24 cellular contexts compared by ENCODE assay signal in genomic region chr22:18068991-18069390, GRCh38. TPM values are rescaled to one million over a fixed set of nuclear protein-coding genes. Genes with fewer than 3 reads are reported as not detected.
DNase-seq lines count a peak whose midpoint lies in the region; ATAC-seq, FAIRE-seq and TF ChIP-seq lines count a peak whose summit lies in the region.
"Had no signal": no experiment of that assay in that cellular context is flagged by ENCODE, and none has a peak within 500 bp of the region (broad histone marks: within the 10 kb centered on the region; RNA-seq: fewer than 3 reads in every experiment).

No MANE protein-coding gene starts in this region.

- intact Hi-C loops in breast epithelium (cut with DNase I; ENCODE audit: low total_unique reads) (no loop called here), mammary epithelial cell (cut with micrococcal nuclease) (no loop called here), uterus (cut with DNase I; ENCODE audit: low total_unique reads) (no loop called here)
- intact Hi-C loops in CD4-positive, alpha-beta T cell (cut with DNase I, micrococcal nuclease), result no loop called here

- H3K4me1 Mint-ChIP-seq in astrocyte (ENCODE audit: low read depth, unreplicated experiment) (peaks cover 30% of the 10 kb centered on the region), naive B cell (peaks cover 63 to 92% (median 63%) of the 10 kb centered on the region in 3 donors)
- no peaks in the 10 kb centered on the region for H3K4me1 Mint-ChIP-seq in CD4-positive, alpha-beta T cell (ENCODE audit: low read depth)
- H3K4me1 Mint-ChIP-seq: WTC11 had no signal

- peaks cover 0 to 3% of the 10 kb centered on the region in 2 donors for H3K4me1 ChIP-seq in breast epithelium
- H3K4me1 ChIP-seq in mammary epithelial cell (ENCODE audit: insufficient read depth, low read length), result peaks cover 42% of the 10 kb centered on the region
- H3K4me1 ChIP-seq in astrocyte (ENCODE audit: insufficient read depth, low read length), result peaks cover 12% of the 10 kb centered on the region
- H3K4me1 ChIP-seq in uterus, result peaks cover 0 to 6% of the 10 kb centered on the region in 2 donors

- peak overlapping the region; percentile 81 to 94 for H3K27ac ChIP-seq in breast epithelium
- H3K27ac ChIP-seq in mammary epithelial cell (ENCODE audit: insufficient read depth, low read depth, low read length), result no peak overlapping the region
- no peak overlapping the region for H3K27ac ChIP-seq in astrocyte (ENCODE audit: low read depth, low read length)
- peak overlapping the region; percentile 95 to 99 for H3K27ac ChIP-seq in uterus
- H3K27ac ChIP-seq in CD4-positive, alpha-beta T cell (ENCODE audit: low read depth, low read length), result no peak overlapping the region

- H3K4me2 ChIP-seq in mammary epithelial cell (ENCODE audit: insufficient read depth, low read depth, low read length) (no peak overlapping the region), astrocyte (ENCODE audit: low read length) (no peak overlapping the region)
- H3K4me2 ChIP-seq: SK-N-SH had no signal

- DNase-seq in breast epithelium (ENCODE audit: low spot score in 2 of 2) (no peak), mammary epithelial cell (no peak), astrocyte (ENCODE audit: low read depth) (no peak), naive B cell (no peak), uterus (no peak), GDM1 (lab: John Stamatoyannopoulos, UW) (no peak)
- DNase-seq in stimulated activated CD4-positive, alpha-beta T cell treated with anti-CD3 and anti-CD28 coated beads, Interleukin-2, amount 100 ng/mL, for 24 hours, result no peak
- no peak for DNase-seq in CD4-positive, alpha-beta T cell
- DNase-seq: activated CD8-positive, alpha-beta T cell treated with anti-CD3 and anti-CD28 coated beads for 36 hours; activated naive CD4-positive, alpha-beta T cell treated with anti-CD3 and anti-CD28 coated beads for 36 hours; activated T-cell treated with anti-CD3 and anti-CD28 coated beads, Interleukin-2, amount 50 U/mL, for 1 hour; cortex of kidney; DMS53; kidney; NCI-H1436 treated with DMSO at 0.1 percent for 48 hours; NCI-H2227 treated with DMSO at 0.1 percent for 48 hours; NCI-H82; SK-N-SH had no signal

- H3K36me3 Mint-ChIP-seq in astrocyte (ENCODE audit: low read depth, unreplicated experiment), result peaks cover 3% of the 10 kb centered on the region
- no peaks in the 10 kb centered on the region for H3K36me3 Mint-ChIP-seq in naive B cell
- no peaks in the 10 kb centered on the region for H3K36me3 Mint-ChIP-seq in CD4-positive, alpha-beta T cell (ENCODE audit: low read depth)
- H3K36me3 Mint-ChIP-seq: mesothelial cell of epicardium, WTC11 had no signal

- no peaks in the 10 kb centered on the region for H3K9me3 ChIP-seq in breast epithelium
- no peaks in the 10 kb centered on the region for H3K9me3 ChIP-seq in mammary epithelial cell (replicated peaks; ENCODE audit: insufficient read depth, low read length)
- H3K9me3 ChIP-seq in astrocyte (ENCODE audit: insufficient read depth, low read depth, low read length), result no peaks in the 10 kb centered on the region
- no peaks in the 10 kb centered on the region for H3K9me3 ChIP-seq in uterus
- no peaks in the 10 kb centered on the region for H3K9me3 ChIP-seq in CD4-positive, alpha-beta T cell (ENCODE audit: control insufficient read depth, low read length)
- H3K9me3 ChIP-seq: SK-N-SH had no signal

- in situ Hi-C loops in mammary epithelial cell (cut with MboI; ENCODE audit: low sequenced_read_pairs in 2 of 2), result no loop called here

- H3K9me3 Mint-ChIP-seq in astrocyte (ENCODE audit: unreplicated experiment), result no peaks in the 10 kb centered on the region
- no peaks in the 10 kb centered on the region for H3K9me3 Mint-ChIP-seq in naive B cell
- H3K9me3 Mint-ChIP-seq in CD4-positive, alpha-beta T cell, result no peaks in the 10 kb centered on the region
- H3K9me3 Mint-ChIP-seq: activated CD8-positive, alpha-beta T cell treated with anti-CD3 and anti-CD28 coated beads for 36 hours; activated naive CD4-positive, alpha-beta T cell treated with anti-CD3 and anti-CD28 coated beads for 36 hours; mesothelial cell of epicardium; T-helper 2 cell treated with Interferon-gamma antibody and Interleukin-4, amounts not matched to agents 5 μg/mL and 100 μg/mL, for 36 hours; WTC11 had no signal

- dilution Hi-C loops in mammary epithelial cell (cut with HindIII; ENCODE audit: low sequenced_read_pairs), result no loop called here

- ATAC-seq in naive B cell (ENCODE audit: low read depth in 2 of 2), result no peak
- no peak for ATAC-seq in CD4-positive, alpha-beta T cell (ENCODE audit: poor library complexity)
- ATAC-seq: activated CD8-positive, alpha-beta T cell treated with anti-CD3 and anti-CD28 coated beads for 36 hours; HCT116; Panc1 had no signal

- 87% methylated on average over 3 of the region's 3 CpGs for WGBS in mammary epithelial cell (ENCODE audit: low coverage, missing lambda C conversion rate)

- POLR2A ChIA-PET in CD4-positive, alpha-beta T cell (lab: Charles Lee), result no interaction called here

- peak overlapping the region; percentile 28 for H3K4me3 Mint-ChIP-seq in astrocyte (ENCODE audit: unreplicated experiment)
- peak overlapping the region in 1 of 8 donors; percentile 11 for H3K4me3 Mint-ChIP-seq in naive B cell
- H3K4me3 Mint-ChIP-seq in CD4-positive, alpha-beta T cell, result no peak overlapping the region
- H3K4me3 Mint-ChIP-seq: activated CD8-positive, alpha-beta T cell treated with anti-CD3 and anti-CD28 coated beads for 36 hours; activated naive CD4-positive, alpha-beta T cell treated with anti-CD3 and anti-CD28 coated beads for 36 hours; mesothelial cell of epicardium; T-helper 2 cell treated with Interferon-gamma antibody and Interleukin-4, amounts not matched to agents 5 μg/mL and 100 μg/mL, for 36 hours; WTC11 had no signal

- no peak overlapping the region for H2AFZ ChIP-seq in mammary epithelial cell (ENCODE audit: low read depth, low read length)
- no peak overlapping the region for H2AFZ ChIP-seq in astrocyte (ENCODE audit: low read depth, low read length)

- H3K36me3 ChIP-seq in breast epithelium (no peaks in the 10 kb centered on the region), mammary epithelial cell (ENCODE audit: insufficient read depth, low read length) (no peaks in the 10 kb centered on the region), astrocyte (ENCODE audit: insufficient read depth, low read length) (no peaks in the 10 kb centered on the region), uterus (no peaks in the 10 kb centered on the region)

- FAIRE-seq in astrocyte (lab: Jason Lieb, UNC), result no peak
- FAIRE-seq: GM12892, kidney had no signal

- H4K20me1 ChIP-seq in mammary epithelial cell (ENCODE audit: insufficient read depth, low read length), result no peaks in the 10 kb centered on the region
- H4K20me1 ChIP-seq in astrocyte (ENCODE audit: insufficient read depth, low read length), result no peaks in the 10 kb centered on the region

- H3K27ac Mint-ChIP-seq in astrocyte (ENCODE audit: unreplicated experiment) (peak overlapping the region; percentile 83), naive B cell (peak overlapping the region in 5 of 6 donors; percentile 23 to 71 (median 67))
- no peak overlapping the region for H3K27ac Mint-ChIP-seq in CD4-positive, alpha-beta T cell
- H3K27ac Mint-ChIP-seq: activated CD8-positive, alpha-beta T cell treated with anti-CD3 and anti-CD28 coated beads for 36 hours; activated naive CD4-positive, alpha-beta T cell treated with anti-CD3 and anti-CD28 coated beads for 36 hours; mesothelial cell of epicardium; T-helper 2 cell treated with Interferon-gamma antibody and Interleukin-4, amounts not matched to agents 5 μg/mL and 100 μg/mL, for 36 hours; WTC11 had no signal

- BruUV-seq in mammary epithelial cell (replicated peaks; lab: Mats Ljungman, UMichigan), result no TSS peak

- CTCF ChIA-PET in mammary epithelial cell (lab: Charles Lee; ENCODE audit: low non-redundant PET), result no interaction called here
- CTCF ChIA-PET in CD4-positive, alpha-beta T cell (lab: Charles Lee), result no interaction called here

- H3K27me3 Mint-ChIP-seq in astrocyte (ENCODE audit: low read depth, unreplicated experiment), result peaks cover 5% of the 10 kb centered on the region
- H3K27me3 Mint-ChIP-seq in naive B cell, result no peaks in the 10 kb centered on the region
- H3K27me3 Mint-ChIP-seq in CD4-positive, alpha-beta T cell, result peaks cover 43% of the 10 kb centered on the region

- H3K27me3 ChIP-seq in breast epithelium (no peaks in the 10 kb centered on the region), mammary epithelial cell (ENCODE audit: insufficient read depth, low read length) (no peaks in the 10 kb centered on the region), astrocyte (ENCODE audit: insufficient read depth, low read length) (no peaks in the 10 kb centered on the region), uterus (no peaks in the 10 kb centered on the region)
- H3K27me3 ChIP-seq in CD4-positive, alpha-beta T cell (ENCODE audit: control insufficient read depth, insufficient read depth, low read length), result peaks cover 23% of the 10 kb centered on the region

- TF ChIP-seq CTCF in breast epithelium (IDR thresholded peaks at IDR 0.05), result no peak
- TF ChIP-seq CTCF in mammary epithelial cell (conservative IDR thresholded peaks at IDR 0.05 in 1 of 2, IDR thresholded peaks at IDR 0.05 in 1 of 2; ENCODE audit: extremely low read depth in 1 of 2, insufficient read depth in 1 of 2, low read depth in 1 of 2, low read length in 2 of 2), result no peak
- no peak for TF ChIP-seq CTCF in astrocyte (IDR thresholded peaks at IDR 0.05; ENCODE audit: insufficient read depth, low read depth, low read length)
- no peak for TF ChIP-seq CTCF in uterus (IDR thresholded peaks at IDR 0.05)
- no peak for TF ChIP-seq CTCF in CD4-positive, alpha-beta T cell (IDR thresholded peaks at IDR 0.05)

- no peak for TF ChIP-seq POLR2A in breast epithelium (IDR thresholded peaks at IDR 0.05)
- no peak for TF ChIP-seq POLR2A in uterus (IDR thresholded peaks at IDR 0.05)

- no peak overlapping the region for H3K4me3 ChIP-seq in breast epithelium
- H3K4me3 ChIP-seq in mammary epithelial cell (replicated peaks in 1 of 3; ENCODE audit: insufficient read depth in 1 of 3, low read depth in 2 of 3, low read length in 3 of 3), result no peak overlapping the region
- no peak overlapping the region for H3K4me3 ChIP-seq in astrocyte (ENCODE audit: insufficient read depth, low read depth, low read length)
- no peak overlapping the region for H3K4me3 ChIP-seq in uterus

- H3K79me2 ChIP-seq in mammary epithelial cell (ENCODE audit: insufficient read depth, low read length), result no peaks in the 10 kb centered on the region
- H3K79me2 ChIP-seq in astrocyte (ENCODE audit: insufficient read depth, low read length), result no peaks in the 10 kb centered on the region

- H3K9ac ChIP-seq in mammary epithelial cell (ENCODE audit: insufficient read depth, low read length), result no peak overlapping the region
- no peak overlapping the region for H3K9ac ChIP-seq in astrocyte (ENCODE audit: low read length)
- H3K9ac ChIP-seq: SK-N-SH had no signal

RNA-seq across cellular contexts. Expression of gene PEX26, which starts 8.8 kb away (rescaled TPM):
- total RNA-seq in breast epithelium, result 10 to 100 TPM; 18.7 to 22.2 (median 19.2) TPM
- 10 to 100 TPM; 26.5 to 35.1 TPM for total RNA-seq in mammary epithelial cell
- polyA plus RNA-seq in mammary epithelial cell, result 20.1 TPM
- 62.6 TPM for polyA minus RNA-seq in mammary epithelial cell
- 41.7 and 41.9 TPM in 2 replicates for total RNA-seq in astrocyte
- 1 to 10 TPM; 1.0 to 4.3 (median 2.4) TPM for polyA plus RNA-seq in naive B cell (ENCODE audit: low read depth in 6 of 6)
- 10 to 100 TPM; 28.2 to 36.1 (median 31.2) TPM for total RNA-seq in uterus
- total RNA-seq in CD4-positive, alpha-beta T cell, result 10 to 100 TPM; 19.6 to 20.8 TPM

RNA-seq across cellular contexts. Expression of gene TUBA8, which starts 41.6 kb away (rescaled TPM):
- total RNA-seq in breast epithelium (10 to 100 TPM in 1 of 3 donors, 1 to 10 TPM in 2; 1.6 to 14.7 (median 2.9) TPM), mammary epithelial cell (under 1 TPM; 0.19 to 0.33 TPM), astrocyte (0.79 TPM in 1 of 2 replicates, not detected in the other), uterus (10 to 100 TPM in 1 of 4 donors, 1 to 10 TPM in 1, under 1 TPM in 1, not detected in 1; 0.90 to 14.6 (median 2.2) TPM)
- polyA plus RNA-seq in mammary epithelial cell (0.65 TPM), naive B cell (ENCODE audit: low read depth in 6 of 6) (1 to 10 TPM in 3 of 6 donors, under 1 TPM in 2, not detected in 1; 0.78 to 2.4 (median 1.4) TPM)
- polyA minus RNA-seq in mammary epithelial cell, result not detected
- total RNA-seq in CD4-positive, alpha-beta T cell, result 1 to 10 TPM in 1 of 2 experiments, under 1 TPM in 1; 0.47 to 1.1 TPM

RNA-seq across cellular contexts. Expression of gene MICAL3, which starts 44.6 kb away (rescaled TPM):
- total RNA-seq in breast epithelium, result 10 to 100 TPM; 19.5 to 42.3 (median 34.8) TPM
- total RNA-seq in mammary epithelial cell, result 100 to 1,000 TPM in 1 of 2 donors, 10 to 100 TPM in 1; 67.2 to 102 TPM
- 31.3 TPM for polyA plus RNA-seq in mammary epithelial cell
- polyA minus RNA-seq in mammary epithelial cell, result 110 TPM
- 101 and 113 TPM in 2 replicates for total RNA-seq in astrocyte
- polyA plus RNA-seq in naive B cell (ENCODE audit: low read depth in 6 of 6), result 10 to 100 TPM; 10.9 to 28.0 (median 15.6) TPM
- 100 to 1,000 TPM in 1 of 4 donors, 10 to 100 TPM in 3; 13.5 to 167 (median 47.2) TPM for total RNA-seq in uterus
- 1 to 10 TPM; 9.4 to 9.9 TPM for total RNA-seq in CD4-positive, alpha-beta T cell

Comparison
In these comparisons a context has a peak if more than half of its experiments do, and no peak if none do; other contexts are left out.
1. H3K27ac ChIP-seq: peak in breast epithelium (2 of 2) and uterus (2 of 2); none in mammary epithelial cell (single experiment), astrocyte (single experiment) and CD4-positive, alpha-beta T cell (single experiment).